ENCODE assay signal across 28 cellular contexts in genomic region chr2:196853301-196854087, GRCh38. TPM values are rescaled to one million over a fixed set of nuclear protein-coding genes. Genes with fewer than 3 reads are reported as not detected.
DNase-seq lines count a peak whose midpoint lies in the region; ATAC-seq, FAIRE-seq and TF ChIP-seq lines count a peak whose summit lies in the region.
"Had no signal": no experiment of that assay in that cellular context is flagged by ENCODE, and none has a peak within 500 bp of the region (broad histone marks: within the 10 kb centered on the region; RNA-seq: fewer than 3 reads in every experiment).

No MANE protein-coding gene starts in this region.

- peak; percentile 56 for FAIRE-seq in GM19239 (lab: Jason Lieb, UNC)
- FAIRE-seq: endometrium, H1 had no signal

- H3K36me3 ChIP-seq in PC-3 (ENCODE audit: low read depth, low read length) (no peaks in the 10 kb centered on the region), BE2C (peaks cover 5% of the 10 kb centered on the region; the same call in 1 of the 2 replicates)
- H3K36me3 ChIP-seq: upper lobe of right lung had no signal

- H2AFZ ChIP-seq in PC-3 (ENCODE audit: low read length): no peak overlapping the region

- intact Hi-C loops in PC-3 (cut with micrococcal nuclease): loop anchor here (5.0 kb wide), 1 partner anchor 74 kb away; the partner anchor contains the start of gene PGAP1

- no peaks in the 10 kb centered on the region for H3K9me2 ChIP-seq in PC-3 (replicated peaks; ENCODE audit: low read length)

- H3K4me3 ChIP-seq in PC-3 (ENCODE audit: low read length) (no peak overlapping the region), fibroblast of the aortic adventitia (ENCODE audit: low read depth, low read length) (no peak overlapping the region), BE2C (ENCODE audit: low read depth, low read length) (no peak overlapping the region)
- H3K4me3 ChIP-seq: left ventricle myocardium inferior, right lobe of liver, upper lobe of right lung had no signal

- BruUV-seq in PC-3 (replicated peaks; lab: Mats Ljungman, UMichigan): no TSS peak

- H3K9me3 ChIP-seq in PC-3 (ENCODE audit: low read length) (no peaks in the 10 kb centered on the region), BE2C (no peaks in the 10 kb centered on the region)
- H3K9me3 ChIP-seq: left ventricle myocardium inferior, right lobe of liver, upper lobe of right lung had no signal

- H3K4me2 ChIP-seq in PC-3 (ENCODE audit: low read length): no peak overlapping the region

- H3K27ac ChIP-seq in PC-3 (ENCODE audit: low read length): no peak overlapping the region
- H3K27ac ChIP-seq: left ventricle myocardium inferior, right lobe of liver, upper lobe of right lung had no signal

- H3K79me2 ChIP-seq in PC-3 (ENCODE audit: low read length): no peaks in the 10 kb centered on the region

- ATAC-seq in PC-3 (0 out of 2 replicates have a peak, but pooled peaks have one; percentile 22), HG02610 (IDR thresholded peaks at IDR 0.05; ENCODE audit: unreplicated experiment) (no peak), HG02642 (IDR thresholded peaks at IDR 0.05; ENCODE audit: poor library complexity, unreplicated experiment) (no peak)
- ATAC-seq: natural killer cell; right lobe of liver; stimulated activated effector memory CD8-positive, alpha-beta T cell treated with anti-CD3 and anti-CD28 coated beads, Interleukin-12 subunit alpha, Interleukin-12 subunit beta, amount 100 ng/mL, for 72 hours; upper lobe of right lung had no signal

- H3F3A ChIP-seq in PC-3 (ENCODE audit: low read length, unreplicated experiment): no peaks in the 10 kb centered on the region

- TF ChIP-seq CTCF in PC-3 (conservative IDR thresholded peaks at IDR 0.05; ENCODE audit: low read depth, low read length): no peak
- no peak for TF ChIP-seq CTCF in fibroblast of the aortic adventitia (IDR thresholded peaks at IDR 0.05; ENCODE audit: insufficient read depth, low read length)
- no peak for TF ChIP-seq CTCF in BE2C (IDR thresholded peaks at IDR 0.05; ENCODE audit: low read depth, low read length)

- 0 out of 2 replicates have a peak, but pooled peaks cover 3% of the 10 kb centered on the region for H3K4me1 ChIP-seq in PC-3 (ENCODE audit: insufficient read depth, low read length)
- H3K4me1 ChIP-seq in BE2C: no peaks in the 10 kb centered on the region
- H3K4me1 ChIP-seq: left ventricle myocardium inferior, right lobe of liver, upper lobe of right lung had no signal

- DNase-seq in GM19239 (ENCODE audit: insufficient read length, low spot score): no peak
- no peak for DNase-seq in PC-3
- peak; percentile 4 for DNase-seq in fibroblast of the aortic adventitia (ENCODE audit: low read depth)
- DNase-seq in pulmonary artery endothelial cell (ENCODE audit: low read depth, low spot score): peak; percentile 39
- DNase-seq in activated effector memory CD4-positive, alpha-beta T cell treated with Interleukin-2 at 50 U/mL for 16 hours: no peak
- no peak for DNase-seq in BE2C
- DNase-seq: activated CD4-positive, alpha-beta T cell treated with anti-CD3 and anti-CD28 coated beads for 48 hours; activated gamma-delta T cell treated with Interleukin-2 at 50 U/mL for 16 hours; activated T-cell treated with anti-CD3 and anti-CD28 coated beads, Interleukin-2, amount 50 U/mL, for 1 hour; CD4-positive, CD25-positive, alpha-beta regulatory T cell; central memory CD4-positive, alpha-beta T cell; left ventricle myocardium inferior; MM.1S; natural killer cell; NCI-H1417 treated with DMSO at 0.1 percent for 48 hours; NCI-H2081; NCI-H226; NCI-H748 treated with DMSO at 0.1 percent for 48 hours; right lobe of liver; stimulated activated CD4-positive, alpha-beta T cell treated with anti-CD3 and anti-CD28 coated beads, Interleukin-4, amount 100 ng/mL, for 24 hours; substantia nigra; upper lobe of right lung had no signal

- H3K9ac ChIP-seq in PC-3 (ENCODE audit: low read length): no peak overlapping the region

- no peaks in the 10 kb centered on the region for H4K20me1 ChIP-seq in PC-3 (ENCODE audit: low read length)

- no peaks in the 10 kb centered on the region for H3K27me3 ChIP-seq in PC-3 (ENCODE audit: low read length)
- H3K27me3 ChIP-seq in BE2C: no peaks in the 10 kb centered on the region
- H3K27me3 ChIP-seq: right lobe of liver, upper lobe of right lung had no signal

- CTCF ChIA-PET in PC-3 (lab: Charles Lee): no interaction called here

- POLR2A ChIA-PET in PC-3 (lab: Charles Lee; ENCODE audit: unreplicated experiment): interaction anchor here (0.6 kb wide), 1 partner anchor 54 kb away, joined by 6 read pairs; the partner anchor contains the start of gene GTF3C3

RNA-seq across cellular contexts. Expression of gene C2orf66, which starts 44.3 kb away (rescaled TPM):
- total RNA-seq in PC-3 (2014; rRNA removed): 0.51 TPM in 1 of 2 replicates, not detected in the other
- 0.27 TPM in 1 of 2 replicates, not detected in the other for total RNA-seq in fibroblast of the aortic adventitia (ENCODE audit: low replicate concordance)
- total RNA-seq in pulmonary artery endothelial cell: 0.07 and 0.14 TPM in 2 replicates
- 0.62 TPM for polyA plus RNA-seq in BE2C (2012; ENCODE audit: insufficient read depth, insufficient read length, low read depth)
- total RNA-seq: activated CD8-positive, alpha-beta memory T cell treated with anti-CD3 and anti-CD28 coated beads for 36 hours; CD4-positive, CD25-positive, alpha-beta regulatory T cell; H1; left ventricle myocardium inferior; natural killer cell had no signal
- polyA plus RNA-seq: CD4-positive, CD25-positive, alpha-beta regulatory T cell; H1 had no signal

RNA-seq across cellular contexts. Expression of gene GTF3C3, which starts 54.0 kb away (rescaled TPM):
- total RNA-seq in PC-3 (2014; rRNA removed): 37.7 and 38.2 TPM in 2 replicates
- total RNA-seq in fibroblast of the aortic adventitia (ENCODE audit: low replicate concordance): 35.1 and 36.7 TPM in 2 replicates
- total RNA-seq in pulmonary artery endothelial cell: 48.6 and 60.0 TPM in 2 replicates
- 42.0 TPM for polyA plus RNA-seq in BE2C (2012; ENCODE audit: insufficient read depth, insufficient read length, low read depth)

Comparison
In these comparisons a context has a peak if more than half of its experiments do, and no peak if none do; other contexts are left out.
1. DNase-seq: peak in fibroblast of the aortic adventitia (single experiment) and pulmonary artery endothelial cell (single experiment); none in GM19239 (single experiment), PC-3 (single experiment), activated effector memory CD4-positive, alpha-beta T cell treated with Interleukin-2 at 50 U/mL for 16 hours (single experiment) and BE2C (single experiment).